Comparison of ENCODE assay signal across 8 cellular contexts in genomic region chr11:66616379-66617147, GRCh38. TPM values are rescaled to one million over a fixed set of nuclear protein-coding genes. Genes with fewer than 3 reads are reported as not detected.
DNase-seq lines count a peak whose midpoint lies in the region; ATAC-seq, FAIRE-seq and TF ChIP-seq lines count a peak whose summit lies in the region.

TSS of gene RBM14 (plus strand) at chr11:66616630. CDS start at chr11:66616721, 91 bp downstream.

- peak within 1 kb of the TSS; percentile 57 to 98 (median 82) for H3K4me3 ChIP-seq in adrenal gland
- peak within 1 kb of the TSS; percentile 75 to 98 (median 86) for H3K4me3 ChIP-seq in heart left ventricle
- peak within 1 kb of the TSS; percentile 69 to 88 (median 77) for H3K4me3 ChIP-seq in upper lobe of left lung

- TF ChIP-seq CTCF in adrenal gland (IDR thresholded peaks at IDR 0.05) = no peak
- no peak for TF ChIP-seq CTCF in heart left ventricle (IDR thresholded peaks at IDR 0.05)
- TF ChIP-seq CTCF in upper lobe of left lung (IDR thresholded peaks at IDR 0.05) = peak in 1 of 6 experiments; percentile 23

- WGBS in adrenal gland, 4 donors = 0 to 1% (median 1%) methylated on average over 11 to 90 of the region's 90 CpGs
- WGBS in heart left ventricle, 4 donors = 0% methylated on average over 39 to 90 of the region's 90 CpGs
- WGBS in upper lobe of left lung, 2 donors = 0 to 1% methylated on average over 20 to 37 of the region's 90 CpGs

- no peaks in the 10 kb centered on the region for H3K27me3 ChIP-seq in adrenal gland
- H3K27me3 ChIP-seq in heart left ventricle = no peaks in the 10 kb centered on the region
- no peaks in the 10 kb centered on the region for H3K27me3 ChIP-seq in upper lobe of left lung

- H3K27ac ChIP-seq in adrenal gland = peak within 1 kb of the TSS; percentile 94 to 98 (median 97)
- H3K27ac ChIP-seq in heart left ventricle = peak within 1 kb of the TSS; percentile 62 to 98 (median 93)
- H3K27ac ChIP-seq in upper lobe of left lung = peak within 1 kb of the TSS; percentile 95 to 97 (median 96)

- FAIRE-seq in GM12892 (lab: Jason Lieb, UNC) = peak; percentile 98

- peak; percentile 98 for TF ChIP-seq POLR2A in GM12892 (IDR thresholded peaks at IDR 0.05; ENCODE audit: low read depth, low read length)
- TF ChIP-seq POLR2A in adrenal gland (IDR thresholded peaks at IDR 0.05) = peak; percentile 98 to 99
- TF ChIP-seq POLR2A in heart left ventricle (IDR thresholded peaks at IDR 0.05) = peak; percentile 45 to 97
- peak in 3 of 4 donors; percentile 96 to 100 (median 99) for TF ChIP-seq POLR2A in upper lobe of left lung (IDR thresholded peaks at IDR 0.05)

- H3K4me1 ChIP-seq in adrenal gland (replicated peaks in 1 of 2) (peaks cover 12 to 41% of the 10 kb centered on the region in 2 donors), heart left ventricle (peaks cover 2 to 49% (median 37%) of the 10 kb centered on the region in 12 donors), upper lobe of left lung (peaks cover 40 to 50% (median 44%) of the 10 kb centered on the region in 4 donors)

- ATAC-seq in HG02852 (IDR thresholded peaks at IDR 0.05; ENCODE audit: unreplicated experiment) = peak; percentile 89
- ATAC-seq in heart left ventricle = peak; percentile 95 to 98 (median 98)
- peak; percentile 97 to 98 for ATAC-seq in upper lobe of left lung (ENCODE audit: low FRiP score in 2 of 2)

- H3K36me3 ChIP-seq in adrenal gland (replicated peaks in 1 of 2) = no peaks in the 10 kb centered on the region
- H3K36me3 ChIP-seq in heart left ventricle = peaks cover 0 to 12% (median 5%) of the 10 kb centered on the region in 9 donors
- H3K36me3 ChIP-seq in upper lobe of left lung = peaks cover 0 to 16% (median 0%) of the 10 kb centered on the region in 4 donors

- peak in 1 of 4 donors; percentile 78 for TF ChIP-seq EP300 in upper lobe of left lung (IDR thresholded peaks at IDR 0.05)

- intact Hi-C loops in adrenal gland (cut with DNase I) (no loop called here), heart left ventricle (cut with DNase I) (loop anchor here in 4 of 10 donors (1.0 to 5.0 kb wide), 6 partner anchors 22 to 341 kb away; partner anchors contain the start of genes RBM4 (in 2 of the 4), CCDC87 (in 1 of the 4), CCS (in 1 of the 4) and PC (in 1 of the 4)), posterior cingulate gyrus (cut with DNase I) (loop anchor here (1.0 to 2.0 kb wide), 3 partner anchors 22 to 61 kb away; partner anchors contain the start of genes CCDC87, CCS, RBM4 and RBM4B)

- DNase-seq in GM12892 (ENCODE audit: insufficient read length) (peak; percentile 99), NCI-H146 (lab: John Stamatoyannopoulos, UW) (peak; percentile 99), T-helper 1 cell (peak; percentile 97 to 99 (median 98)), adrenal gland (peak; percentile 99 to 100 (median 99)), heart left ventricle (peak; percentile 99 to 100 (median 99)), posterior cingulate gyrus (peak; percentile 97 to 100 (median 98)), upper lobe of left lung (peak; percentile 98 to 99)

- H3K9me3 ChIP-seq in adrenal gland (replicated peaks in 1 of 3) (no peaks in the 10 kb centered on the region), heart left ventricle (no peaks in the 10 kb centered on the region), upper lobe of left lung (no peaks in the 10 kb centered on the region)

RNA-seq across cellular contexts. Expression of gene RBM14, which starts in this region (rescaled TPM):
- polyA plus RNA-seq in GM12892 (2012; ENCODE audit: missing spikeins) = 52.5 TPM
- total RNA-seq in adrenal gland (100 to 1,000 TPM in 1 of 8 donors, 10 to 100 TPM in 7; 32.3 to 106 (median 52.7) TPM), heart left ventricle (10 to 100 TPM; 20.3 to 40.0 (median 30.6) TPM), upper lobe of left lung (100 to 1,000 TPM in 1 of 6 donors, 10 to 100 TPM in 5; 45.7 to 114 (median 73.1) TPM)
- polyA plus RNA-seq in adrenal gland (10 to 100 TPM; 29.1 to 96.7 (median 39.1) TPM), heart left ventricle (10 to 100 TPM; 17.4 to 34.3 TPM)

Comparison
In these comparisons a context has a peak if more than half of its experiments do, and no peak if none do; other contexts are left out.
1. Peak in every context shown above with its lines: DNase-seq, ATAC-seq, H3K4me3 ChIP-seq and H3K27ac ChIP-seq.